ENCODE assay signal across 12 cellular contexts in genomic region chr2:121335294-121336290, GRCh38. TPM values are rescaled to one million over a fixed set of nuclear protein-coding genes. Genes with fewer than 3 reads are reported as not detected.
DNase-seq lines count a peak whose midpoint lies in the region; ATAC-seq and TF ChIP-seq lines count a peak whose summit lies in the region.
"Had no signal": no experiment of that assay in that cellular context is flagged by ENCODE, and none has a peak within 500 bp of the region (broad histone marks: within the 10 kb centered on the region; RNA-seq: fewer than 3 reads in every experiment).

No MANE protein-coding gene starts in this region.

- H3K4me1 ChIP-seq in HEK293 (ENCODE audit: control insufficient read depth, insufficient read depth, low read length): no peaks in the 10 kb centered on the region

- H3K9me3 Mint-ChIP-seq in activated T-cell treated with anti-CD3 and anti-CD28 coated beads, Interleukin-2, amount 50 U/mL, for 24 hours: no peaks in the 10 kb centered on the region

- POLR2A ChIA-PET in HEK293 (lab: Yijun Ruan, JAX): interaction anchor here (1.0 kb wide), 1 partner anchor 315 kb away, joined by 3 read pairs; no protein-coding TSS in a partner anchor
- POLR2A ChIA-PET in RWPE1 (lab: Yijun Ruan, JAX; ENCODE audit: low non-redundant PET): no interaction called here

- peaks cover 34% of the 10 kb centered on the region for H3K36me3 Mint-ChIP-seq in activated T-cell treated with anti-CD3 and anti-CD28 coated beads, Interleukin-2, amount 50 U/mL, for 24 hours (ENCODE audit: low read depth)

- peaks cover 3 to 26% of the 10 kb centered on the region in 2 experiments; a peak in 2 of 3 replicates for H3K36me3 ChIP-seq in HEK293 (ENCODE audit: control insufficient read depth in 2 of 2, insufficient read depth in 1 of 2, low read length in 2 of 2)
- H3K36me3 ChIP-seq: ovary had no signal

- TF ChIP-seq CTCF in HEK293 (tag by site-specific recombination; IDR thresholded peaks at IDR 0.05): no peak
- no peak for TF ChIP-seq CTCF in RWPE1 (conservative IDR thresholded peaks at IDR 0.05; ENCODE audit: low read depth)

- H3K9me3 ChIP-seq in HEK293 (ENCODE audit: control insufficient read depth, insufficient read depth, low read depth, low read length): no peaks in the 10 kb centered on the region
- H3K9me3 ChIP-seq: ovary had no signal

- no peak overlapping the region for H3K4me3 Mint-ChIP-seq in activated T-cell treated with anti-CD3 and anti-CD28 coated beads, Interleukin-2, amount 50 U/mL, for 24 hours

- H3K4me3 ChIP-seq in HEK293 (ENCODE audit: low read depth, low read length): no peak overlapping the region
- H3K4me3 ChIP-seq: ovary had no signal

- DNase-seq in COR-L47 (lab: John Stamatoyannopoulos, UW) (peak; percentile 33), RWPE1 (ENCODE audit: low spot score) (peak; percentile 31), left lobe of liver (ENCODE audit: low spot score) (no peak), kidney glomerular epithelial cell (lab: John Stamatoyannopoulos, UW) (no peak), NCI-H446 (lab: John Stamatoyannopoulos, UW) (no peak)
- no peak for DNase-seq in activated T-cell treated with anti-CD3 and anti-CD28 coated beads, Interleukin-2, amount 50 U/mL, for 24 hours
- DNase-seq: activated naive CD4-positive, alpha-beta T cell treated with anti-CD3 and anti-CD28 coated beads, Interleukin-2, amount 50 U/mL, for 16 hours; effector CD4-positive, alpha-beta T cell; ovary had no signal

- ATAC-seq in left lobe of liver (peak; percentile 22), GM18502 (IDR thresholded peaks at IDR 0.05; ENCODE audit: poor library complexity, unreplicated experiment) (no peak)
- ATAC-seq: HCT116 had no signal

- CTCF ChIA-PET in HEK293 (lab: Yijun Ruan, JAX) (interaction anchor here (0.6 to 1.5 kb wide), 7 partner anchors 24 to 264 kb away, joined by 3 to 5 read pairs (median 3); no protein-coding TSS in a partner anchor), RWPE1 (lab: Yijun Ruan, JAX) (interaction anchor here (0.5 to 0.8 kb wide), 3 partner anchors 9 to 1453 kb away, joined by 4 to 5 read pairs (median 4); no protein-coding TSS in a partner anchor)

- H3K27me3 Mint-ChIP-seq in activated T-cell treated with anti-CD3 and anti-CD28 coated beads, Interleukin-2, amount 50 U/mL, for 24 hours: peaks cover 3% of the 10 kb centered on the region

- no peak overlapping the region for H3K27ac ChIP-seq in HEK293 (ENCODE audit: extremely low read depth, low read depth, low read length)
- peak overlapping the region; percentile 5; the same call in 1 of the 2 replicates for H3K27ac ChIP-seq in RWPE1
- H3K27ac ChIP-seq: ovary had no signal

- H3K4me1 Mint-ChIP-seq in activated T-cell treated with anti-CD3 and anti-CD28 coated beads, Interleukin-2, amount 50 U/mL, for 24 hours (ENCODE audit: low read depth): no peaks in the 10 kb centered on the region

- no peak overlapping the region for H3K27ac Mint-ChIP-seq in activated T-cell treated with anti-CD3 and anti-CD28 coated beads, Interleukin-2, amount 50 U/mL, for 24 hours

TF ChIP-seq in HEK293, 187 proteins besides CTCF, POLR2A, EP300 and RAD21:
- TF ChIP-seq SP7 (tag by site-specific recombination; IDR thresholded peaks at IDR 0.05) (0 out of 2 replicates have a peak, but pooled peaks have one; percentile 30), GLIS1 (tag by site-specific recombination; IDR thresholded peaks at IDR 0.05) (peak; percentile 79), ZIC2 (tag by site-specific recombination; IDR thresholded peaks at IDR 0.05) (no peak), ZNF677 (tag by site-specific recombination; IDR thresholded peaks at IDR 0.05) (no peak), ZNF19 (tag by site-specific recombination; IDR thresholded peaks at IDR 0.05; ENCODE audit: low read depth) (no peak), ZFP37 (tag by site-specific recombination; IDR thresholded peaks at IDR 0.05) (no peak), KLF8 (tag by site-specific recombination; IDR thresholded peaks at IDR 0.05) (0 out of 2 replicates have a peak, but pooled peaks have one; percentile 16), ZNF324 (tag by site-specific recombination; IDR thresholded peaks at IDR 0.05) (no peak), ZNF366 (tag by site-specific recombination; conservative IDR thresholded peaks at IDR 0.05) (no peak), ZEB2 (tag by site-specific recombination; IDR thresholded peaks at IDR 0.05) (no peak), ZNF394 (tag by site-specific recombination; IDR thresholded peaks at IDR 0.05; ENCODE audit: borderline replicate concordance) (peak; percentile 74), ZNF629 (tag by site-specific recombination; IDR thresholded peaks at IDR 0.05) (peak; percentile 65)
- TF ChIP-seq, protein P1, sequence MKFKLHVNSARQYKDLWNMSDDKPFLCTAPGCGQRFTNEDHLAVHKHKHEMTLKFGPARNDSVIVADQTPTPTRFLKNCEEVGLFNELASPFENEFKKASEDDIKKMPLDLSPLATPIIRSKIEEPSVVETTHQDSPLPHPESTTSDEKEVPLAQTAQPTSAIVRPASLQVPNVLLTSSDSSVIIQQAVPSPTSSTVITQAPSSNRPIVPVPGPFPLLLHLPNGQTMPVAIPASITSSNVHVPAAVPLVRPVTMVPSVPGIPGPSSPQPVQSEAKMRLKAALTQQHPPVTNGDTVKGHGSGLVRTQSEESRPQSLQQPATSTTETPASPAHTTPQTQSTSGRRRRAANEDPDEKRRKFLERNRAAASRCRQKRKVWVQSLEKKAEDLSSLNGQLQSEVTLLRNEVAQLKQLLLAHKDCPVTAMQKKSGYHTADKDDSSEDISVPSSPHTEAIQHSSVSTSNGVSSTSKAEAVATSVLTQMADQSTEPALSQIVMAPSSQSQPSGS (tag by site-specific recombination; IDR thresholded peaks at IDR 0.05; ENCODE audit: low read depth): peak; percentile 66

RNA-seq across cellular contexts. Expression of gene TFCP2L1, which starts 50.6 kb away (rescaled TPM):
- 0.30 TPM for total RNA-seq in left lobe of liver

Comparison
In these comparisons a context has a peak if more than half of its experiments do, and no peak if none do; other contexts are left out.
1. DNase-seq: peak in COR-L47 (single experiment) and RWPE1 (single experiment); none in left lobe of liver (single experiment), kidney glomerular epithelial cell (single experiment), NCI-H446 (0 of 2) and activated T-cell treated with anti-CD3 and anti-CD28 coated beads, Interleukin-2, amount 50 U/mL, for 24 hours (single experiment).